Comparison of ENCODE assay signal across 6 cellular contexts in genomic region chr14:40944521-40944920, GRCh38.
"Had no signal": no experiment of that assay in that cellular context is flagged by ENCODE, and none has a peak within 500 bp of the region (broad histone marks: within the 10 kb centered on the region; RNA-seq: fewer than 3 reads in every experiment).

No MANE protein-coding gene starts in this region.

- DNase-seq: GM23248, H9, HCEC 1CT, KBM-7 had no signal

- FAIRE-seq: HTR-8/SVneo had no signal

- H3K4me2 ChIP-seq: KMS-11 had no signal

- H3K4me3 ChIP-seq: GM23248 had no signal

- H2AFZ ChIP-seq: GM23248 had no signal

- H3K27ac ChIP-seq: GM23248, KMS-11 had no signal

- H3K9ac ChIP-seq: GM23248, KMS-11 had no signal
